Comparison of ENCODE assay signal across 8 cellular contexts in genomic region chr3:179196098-179196497, GRCh38. TPM values are rescaled to one million over a fixed set of nuclear protein-coding genes. Genes with fewer than 3 reads are reported as not detected.
A peak's percentile ranks its signal among the peaks of the same experiment; 100 is the strongest.
DNase-seq lines count a peak whose midpoint lies in the region; ATAC-seq and TF ChIP-seq lines count a peak whose summit lies in the region.

No MANE protein-coding gene starts in this region.

- no CpG with 5 or more reads among the region's 1 CpG for WGBS in H9 (ENCODE audit: extremely low coverage, insufficient read length, low lambda C conversion rate)

- no peaks in the 10 kb centered on the region for H4K20me1 ChIP-seq in SU-DHL-6 (ENCODE audit: low read depth, low read length)
- no peaks in the 10 kb centered on the region for H4K20me1 ChIP-seq in H9 (ENCODE audit: control insufficient read depth, insufficient read depth, insufficient read length)

- H3K9me3 ChIP-seq in SU-DHL-6 (ENCODE audit: insufficient read depth, low read length) (no peaks in the 10 kb centered on the region), H9 (ENCODE audit: control insufficient read depth, low read depth, low read length) (no peaks in the 10 kb centered on the region)

- H2AK5ac ChIP-seq in H9 (ENCODE audit: insufficient read length, low read length): no peak overlapping the region

- H3K79me2 ChIP-seq in SU-DHL-6 (ENCODE audit: insufficient read depth, low read length): no peaks in the 10 kb centered on the region
- no peaks in the 10 kb centered on the region for H3K79me2 ChIP-seq in H9 (ENCODE audit: insufficient read depth, low read length)

- no peak overlapping the region for H4K91ac ChIP-seq in H9 (ENCODE audit: insufficient read length, low read depth, low read length)

- ATAC-seq in HG02884 (IDR thresholded peaks at IDR 0.05; ENCODE audit: unreplicated experiment): peak; percentile 88
- peak; percentile 84 to 85 for ATAC-seq in naive thymus-derived CD8-positive, alpha-beta T cell

- DNase-seq in activated naive CD8-positive, alpha-beta T cell treated with anti-CD3 and anti-CD28 coated beads for 36 hours: no peak
- peak in 5 of 10 donors; percentile 19 to 72 (median 52) for DNase-seq in naive thymus-derived CD8-positive, alpha-beta T cell
- DNase-seq in H9 (no peak), NK-92 (lab: John Stamatoyannopoulos, UW; ENCODE audit: unreplicated experiment) (no peak), NCI-H146 (lab: John Stamatoyannopoulos, UW) (no peak)

- peak overlapping the region; percentile 2 for H3K27ac Mint-ChIP-seq in activated naive CD8-positive, alpha-beta T cell
- no peak overlapping the region for H3K27ac Mint-ChIP-seq in activated naive CD8-positive, alpha-beta T cell treated with anti-CD3 and anti-CD28 coated beads for 36 hours
- H3K27ac Mint-ChIP-seq in naive thymus-derived CD8-positive, alpha-beta T cell: peak overlapping the region in 5 of 10 donors; percentile 12 to 58 (median 34)
- peak overlapping the region in 1 of 3 experiments; percentile 40; a peak in 1 of 7 replicates for H3K27ac Mint-ChIP-seq in H9

- no peak overlapping the region for H3K23ac ChIP-seq in H9 (ENCODE audit: insufficient read length, low read depth, low read length)

- H3K36me3 Mint-ChIP-seq in activated naive CD8-positive, alpha-beta T cell: peaks cover 8% of the 10 kb centered on the region
- peaks cover 9% of the 10 kb centered on the region for H3K36me3 Mint-ChIP-seq in activated naive CD8-positive, alpha-beta T cell treated with anti-CD3 and anti-CD28 coated beads for 36 hours
- H3K36me3 Mint-ChIP-seq in naive thymus-derived CD8-positive, alpha-beta T cell: peaks cover 5 to 20% (median 7%) of the 10 kb centered on the region in 3 donors
- H3K36me3 Mint-ChIP-seq in H9 (ENCODE audit: insufficient read depth in 1 of 3, low read depth in 3 of 3): peaks cover 3 to 9% (median 7%) of the 10 kb centered on the region in 3 experiments; a peak in 6 of 7 replicates

- peak overlapping the region; percentile 35 for H3K4me2 ChIP-seq in SU-DHL-6 (ENCODE audit: low read depth, low read length, poor library complexity, severe bottlenecking)
- no peak overlapping the region for H3K4me2 ChIP-seq in H9 (ENCODE audit: insufficient read depth, insufficient read length, low read length)

- no peak overlapping the region for H2BK20ac ChIP-seq in H9 (ENCODE audit: low read depth, low read length, poor library complexity, severe bottlenecking)

- peaks cover 49% of the 10 kb centered on the region for H3K4me1 Mint-ChIP-seq in activated naive CD8-positive, alpha-beta T cell (ENCODE audit: low read depth)
- peaks cover 37% of the 10 kb centered on the region for H3K4me1 Mint-ChIP-seq in activated naive CD8-positive, alpha-beta T cell treated with anti-CD3 and anti-CD28 coated beads for 36 hours
- H3K4me1 Mint-ChIP-seq in naive thymus-derived CD8-positive, alpha-beta T cell: peaks cover 29 to 61% (median 52%) of the 10 kb centered on the region in 4 donors
- H3K4me1 Mint-ChIP-seq in H9: peaks cover 21 to 27% of the 10 kb centered on the region in 2 experiments

- H3K9ac ChIP-seq in SU-DHL-6 (ENCODE audit: low read length): no peak overlapping the region
- H3K9ac ChIP-seq in H9 (ENCODE audit: extremely low read depth, insufficient read length, low read length): no peak overlapping the region

- H4K8ac ChIP-seq in H9 (replicated peaks; ENCODE audit: insufficient read length, low read depth, low read length): no peak overlapping the region

- H3K14ac ChIP-seq in H9 (ENCODE audit: insufficient read depth, low read length): no peak overlapping the region

- no peak overlapping the region for H3K56ac ChIP-seq in H9 (ENCODE audit: insufficient read length, low read depth, low read length)

- TF ChIP-seq CTCF in SU-DHL-6 (IDR thresholded peaks at IDR 0.05; ENCODE audit: insufficient read depth, low read length, poor library complexity, severe bottlenecking) (no peak), H9 (conservative IDR thresholded peaks at IDR 0.05) (no peak)

- no peak overlapping the region for H2BK5ac ChIP-seq in H9 (ENCODE audit: insufficient read length, low read length)

- H3K4me3 ChIP-seq in SU-DHL-6 (ENCODE audit: insufficient read depth, low read length, poor library complexity, severe bottlenecking): no peak overlapping the region

- peaks cover 3% of the 10 kb centered on the region; the same call in 1 of the 2 replicates for H3K36me3 ChIP-seq in SU-DHL-6 (ENCODE audit: low read length)

- no peak overlapping the region for H3K4ac ChIP-seq in H9 (ENCODE audit: low read depth, low read length)

- no peaks in the 10 kb centered on the region for H3K27me3 Mint-ChIP-seq in activated naive CD8-positive, alpha-beta T cell
- no peaks in the 10 kb centered on the region for H3K27me3 Mint-ChIP-seq in activated naive CD8-positive, alpha-beta T cell treated with anti-CD3 and anti-CD28 coated beads for 36 hours
- H3K27me3 Mint-ChIP-seq in naive thymus-derived CD8-positive, alpha-beta T cell: no peaks in the 10 kb centered on the region
- no peaks in the 10 kb centered on the region for H3K27me3 Mint-ChIP-seq in H9 (ENCODE audit: low read depth)

- no peaks in the 10 kb centered on the region for H3K23me2 ChIP-seq in H9 (ENCODE audit: insufficient read length, low read depth, low read length, poor library complexity, severe bottlenecking)

- H3K9me2 ChIP-seq in SU-DHL-6 (replicated peaks; ENCODE audit: insufficient read depth, low read length): no peaks in the 10 kb centered on the region

- no peak overlapping the region for H3K18ac ChIP-seq in H9 (ENCODE audit: insufficient read length, low read depth, low read length)

- no peaks in the 10 kb centered on the region for H3K9me3 Mint-ChIP-seq in activated naive CD8-positive, alpha-beta T cell (ENCODE audit: low read depth)
- H3K9me3 Mint-ChIP-seq in activated naive CD8-positive, alpha-beta T cell treated with anti-CD3 and anti-CD28 coated beads for 36 hours: no peaks in the 10 kb centered on the region
- H3K9me3 Mint-ChIP-seq in naive thymus-derived CD8-positive, alpha-beta T cell: no peaks in the 10 kb centered on the region
- no peaks in the 10 kb centered on the region for H3K9me3 Mint-ChIP-seq in H9

- no peak overlapping the region for H3K4me3 Mint-ChIP-seq in activated naive CD8-positive, alpha-beta T cell
- no peak overlapping the region for H3K4me3 Mint-ChIP-seq in activated naive CD8-positive, alpha-beta T cell treated with anti-CD3 and anti-CD28 coated beads for 36 hours
- peak overlapping the region in 4 of 10 donors; percentile 6 to 70 (median 24) for H3K4me3 Mint-ChIP-seq in naive thymus-derived CD8-positive, alpha-beta T cell
- no peak overlapping the region for H3K4me3 Mint-ChIP-seq in H9

- no peaks in the 10 kb centered on the region; the same call in 1 of the 2 replicates for H3K4me1 ChIP-seq in H9 (ENCODE audit: insufficient read depth, low read length)

- no peak overlapping the region for H2AFZ ChIP-seq in SU-DHL-6 (ENCODE audit: low read depth, low read length, severe bottlenecking)
- no peak overlapping the region for H2AFZ ChIP-seq in H9 (ENCODE audit: low read length)

- POLR2A ChIA-PET in naive thymus-derived CD8-positive, alpha-beta T cell (lab: Charles Lee): interaction anchor here (1.2 kb wide), 1 partner anchor 48 kb away, joined by 3 read pairs; the partner anchor contains the start of gene PIK3CA

- no peak overlapping the region for H4K5ac ChIP-seq in H9 (ENCODE audit: insufficient read length, low read depth, low read length)

- H3T11ph ChIP-seq in H9 (ENCODE audit: low read length): no peak overlapping the region

- H3K27me3 ChIP-seq in SU-DHL-6 (ENCODE audit: low read length) (no peaks in the 10 kb centered on the region), H9 (ENCODE audit: insufficient read depth, low read length) (no peaks in the 10 kb centered on the region)

- H2BK15ac ChIP-seq in H9 (ENCODE audit: low read depth, low read length): no peak overlapping the region

- no peaks in the 10 kb centered on the region for H3F3A ChIP-seq in SU-DHL-6 (ENCODE audit: insufficient read depth)

- H2BK120ac ChIP-seq in H9 (ENCODE audit: low read depth, low read length, poor library complexity, severe bottlenecking): no peak overlapping the region

- H3K27ac ChIP-seq in SU-DHL-6 (ENCODE audit: low read depth, low read length): no peak overlapping the region
- H3K27ac ChIP-seq in H9 (ENCODE audit: insufficient read length, low read depth, low read length): no peak overlapping the region

- H3K79me1 ChIP-seq in H9 (ENCODE audit: insufficient read depth, low read depth, low read length, poor library complexity, severe bottlenecking): no peaks in the 10 kb centered on the region

- H2BK12ac ChIP-seq in H9 (ENCODE audit: insufficient read length, low read depth, low read length): no peak overlapping the region

RNA-seq across cellular contexts. Expression of gene PIK3CA, which starts 47.9 kb away (rescaled TPM):
- 10 to 100 TPM; 16.8 to 19.0 TPM for total RNA-seq in activated naive CD8-positive, alpha-beta T cell treated with anti-CD3 and anti-CD28 coated beads for 36 hours
- total RNA-seq in naive thymus-derived CD8-positive, alpha-beta T cell: 10 to 100 TPM; 44.6 to 50.7 TPM
- 10 to 100 TPM; 11.4 to 20.3 (median 13.1) TPM for polyA plus RNA-seq in naive thymus-derived CD8-positive, alpha-beta T cell
- 9.8 and 12.0 TPM in 2 replicates for total RNA-seq in H9 (2021)

RNA-seq across cellular contexts. Expression of gene KCNMB3, which starts 54.8 kb away (rescaled TPM):
- under 1 TPM; 0.72 to 0.74 TPM for total RNA-seq in activated naive CD8-positive, alpha-beta T cell treated with anti-CD3 and anti-CD28 coated beads for 36 hours
- 1 to 10 TPM; 1.9 to 2.4 TPM for total RNA-seq in naive thymus-derived CD8-positive, alpha-beta T cell
- polyA plus RNA-seq in naive thymus-derived CD8-positive, alpha-beta T cell: under 1 TPM; 0.19 to 0.55 (median 0.53) TPM
- 1.6 and 1.9 TPM in 2 replicates for total RNA-seq in H9 (2021)
